1 cellular context compared by ENCODE assay signal in genomic region chr6:722077-722524, GRCh38.
TF ChIP-seq lines count a peak whose summit lies in the region.

No MANE protein-coding gene starts in this region.

TF ChIP-seq in H1, 55 proteins besides CTCF, POLR2A, EP300 and RAD21:
- TF ChIP-seq PHF8 (conservative IDR thresholded peaks at IDR 0.05; ENCODE audit: low read depth, low read length): no peak
- TF ChIP-seq EGR1 (IDR thresholded peaks at IDR 0.05; ENCODE audit: borderline replicate concordance, low read depth, low read length): no peak
- TF ChIP-seq CBX5 (IDR thresholded peaks at IDR 0.05; ENCODE audit: low read depth, low read length): no peak
- TF ChIP-seq HDAC6 (IDR thresholded peaks at IDR 0.05; ENCODE audit: low read depth, low read length): no peak
- no peak for TF ChIP-seq SP1 (IDR thresholded peaks at IDR 0.05; ENCODE audit: low read depth, low read length)
- no peak for TF ChIP-seq ATF2 (IDR thresholded peaks at IDR 0.05; ENCODE audit: low read length)
- TF ChIP-seq E2F6 (IDR thresholded peaks at IDR 0.05): no peak
- no peak for TF ChIP-seq SRF (IDR thresholded peaks at IDR 0.05; ENCODE audit: low read depth, low read length)
- TF ChIP-seq TBP (IDR thresholded peaks at IDR 0.05; ENCODE audit: low read depth, low read length): no peak
- TF ChIP-seq GTF2F1 (IDR thresholded peaks at IDR 0.05; ENCODE audit: borderline replicate concordance, low read depth, low read length): no peak
- TF ChIP-seq RNF2 (IDR thresholded peaks at IDR 0.05; ENCODE audit: borderline replicate concordance, low read depth, low read length, missing control alignments, poor library complexity, severe bottlenecking): no peak
- TF ChIP-seq POU5F1 (IDR thresholded peaks at IDR 0.05; ENCODE audit: low read depth, low read length): no peak
- TF ChIP-seq SIX5 (IDR thresholded peaks at IDR 0.05; ENCODE audit: low read depth, low read length): no peak
